Comparison of ENCODE assay signal across 7 cellular contexts in the genomic region with DNA sequence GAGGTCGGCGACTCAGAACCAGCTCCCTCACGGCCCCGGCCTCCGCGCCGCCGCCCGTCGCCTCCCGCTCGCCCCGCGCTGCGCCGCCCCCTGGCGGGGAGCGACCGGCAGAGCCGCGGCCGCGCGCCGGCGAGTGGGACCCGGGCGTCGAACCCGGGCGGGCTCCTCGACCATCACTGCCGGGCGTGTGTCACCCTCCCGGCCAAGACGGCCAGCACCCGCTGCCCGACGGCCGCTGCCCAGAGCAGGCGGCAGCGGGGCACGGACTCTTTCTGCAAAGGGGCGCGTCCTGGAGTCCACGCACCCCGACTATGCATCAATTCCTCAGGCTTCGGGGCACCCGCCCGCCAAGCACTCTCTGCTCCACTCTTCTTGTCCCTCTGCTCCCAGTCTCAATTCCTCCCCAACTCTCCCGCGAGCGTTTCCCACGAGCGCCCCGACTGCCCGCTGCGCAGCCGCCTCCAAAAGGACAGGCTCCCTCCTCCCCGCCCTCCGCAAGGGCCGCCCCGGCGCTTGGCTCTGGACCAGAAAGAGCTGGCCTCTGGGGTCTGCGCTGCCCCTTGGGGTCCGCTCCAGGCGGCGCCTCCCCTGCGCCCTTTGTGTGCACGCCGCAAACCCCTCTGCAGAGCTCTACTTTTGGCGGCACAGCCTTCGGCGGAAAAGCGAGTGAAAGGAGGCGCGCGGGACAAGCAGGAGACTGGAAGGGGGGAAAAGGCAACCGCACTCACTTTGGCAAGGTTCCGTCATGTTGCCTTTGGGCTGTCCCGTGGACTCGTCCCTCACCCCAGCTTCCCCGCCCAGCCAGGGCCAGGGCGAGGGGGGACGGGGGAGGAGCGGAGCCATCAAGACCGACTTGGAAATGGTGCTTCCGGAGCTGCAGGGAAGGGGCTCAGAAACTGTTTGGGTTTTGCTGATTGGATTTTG. TPM values are rescaled to one million over a fixed set of nuclear protein-coding genes. Genes with fewer than 3 reads are reported as not detected.
DNase-seq lines count a peak whose midpoint lies in the region; TF ChIP-seq lines count a peak whose summit lies in the region.

No MANE protein-coding gene starts in this region.

- H4K20me1 ChIP-seq in MM.1S (ENCODE audit: insufficient read depth, low read length) = no peaks in the 10 kb centered on the region

- H3K27ac ChIP-seq in MM.1S (ENCODE audit: low read length) (peak overlapping the region; percentile 56; the same call in 1 of the 2 replicates), colonic mucosa (peak overlapping the region; percentile 91), layer of hippocampus (ENCODE audit: low read depth, low read length) (peak overlapping the region; percentile 65)

- peak; percentile 36 to 76 for DNase-seq in HAP-1 (ENCODE audit: low spot score in 2 of 2)
- DNase-seq in MM.1S = peak; percentile 80
- DNase-seq in activated CD4-positive, alpha-beta T cell treated with anti-CD3 and anti-CD28 coated beads for 24 hours (ENCODE audit: low read depth in 2 of 2) = peak; percentile 23 to 36
- DNase-seq in colonic mucosa = peak; percentile 71
- DNase-seq in stimulated activated CD4-positive, alpha-beta T cell treated with anti-CD3 and anti-CD28 coated beads, Interleukin-2, amount 100 ng/mL, for 24 hours = peak; percentile 63 to 69

- H3K27me3 ChIP-seq in HAP-1 (ENCODE audit: low read depth) = no peaks in the 10 kb centered on the region
- H3K27me3 ChIP-seq in MM.1S (replicated peaks; ENCODE audit: insufficient read depth, low read length) = no peaks in the 10 kb centered on the region
- no peaks in the 10 kb centered on the region for H3K27me3 ChIP-seq in colonic mucosa
- no peaks in the 10 kb centered on the region for H3K27me3 ChIP-seq in layer of hippocampus (ENCODE audit: control insufficient read depth, insufficient read depth, low read length)

- in situ Hi-C loops in HAP-1 (cut with MboI; ENCODE audit: low sequenced_read_pairs) = loop anchor here (25.0 kb wide), 1 partner anchor 410 kb away; no protein-coding TSS in a partner anchor

- peak; percentile 70 for TF ChIP-seq CTCF in GM12874 (IDR thresholded peaks at IDR 0.05; ENCODE audit: insufficient read depth, low read depth, low read length)
- peak; percentile 14; the same call in 1 of the 2 replicates for TF ChIP-seq CTCF in MM.1S (IDR thresholded peaks at IDR 0.05; ENCODE audit: low read length)
- no peak for TF ChIP-seq CTCF in colonic mucosa (IDR thresholded peaks at IDR 0.05)

- H3F3A ChIP-seq in MM.1S (ENCODE audit: insufficient read depth, low read length) = 0 out of 2 replicates have a peak, but pooled peaks cover 13% of the 10 kb centered on the region

- H3K9ac ChIP-seq in MM.1S (ENCODE audit: low read length) (peak overlapping the region; percentile 55; the same call in 1 of the 2 replicates), colonic mucosa (ENCODE audit: low read depth in 2 of 2, low read length in 2 of 2) (peak overlapping the region; percentile 84 to 86)

- H3K9me3 ChIP-seq in HAP-1 = no peaks in the 10 kb centered on the region
- H3K9me3 ChIP-seq in MM.1S (replicated peaks; ENCODE audit: insufficient read depth, low read length) = no peaks in the 10 kb centered on the region
- H3K9me3 ChIP-seq in colonic mucosa = no peaks in the 10 kb centered on the region

- H3K36me3 ChIP-seq in HAP-1 (replicated peaks) (no peaks in the 10 kb centered on the region), MM.1S (replicated peaks; ENCODE audit: insufficient read depth, low read length) (no peaks in the 10 kb centered on the region), colonic mucosa (no peaks in the 10 kb centered on the region)

- intact Hi-C loops in colonic mucosa (cut with DNase I) = loop anchor here (2.0 to 10.0 kb wide), 5 partner anchors 70 to 643 kb away; no protein-coding TSS in a partner anchor

- H3K4me2 ChIP-seq in MM.1S (ENCODE audit: low read depth, low read length) = peak overlapping the region; percentile 82

- no peaks in the 10 kb centered on the region for H3K9me2 ChIP-seq in MM.1S (replicated peaks; ENCODE audit: insufficient read depth, low read length)

- peak overlapping the region; percentile 87 for H2AFZ ChIP-seq in MM.1S (ENCODE audit: low read length)

- H3K4me1 ChIP-seq in HAP-1 (peaks cover 10% of the 10 kb centered on the region), MM.1S (ENCODE audit: low read length) (peaks cover 12% of the 10 kb centered on the region; the same call in 1 of the 2 replicates), colonic mucosa (peaks cover 5% of the 10 kb centered on the region)

- H3K79me2 ChIP-seq in MM.1S (ENCODE audit: low read length) = peaks cover 35% of the 10 kb centered on the region

- peak overlapping the region; percentile 56 for H3K4me3 ChIP-seq in HAP-1
- peak overlapping the region; percentile 89 for H3K4me3 ChIP-seq in MM.1S (ENCODE audit: low read length)
- H3K4me3 ChIP-seq in colonic mucosa = peak overlapping the region; percentile 64

RNA-seq across cellular contexts. Expression of a gene that starts 1.1 kb away (rescaled TPM):
- 10 to 100 TPM; 17.6 to 42.5 TPM for total RNA-seq in colonic mucosa

Comparison
In these comparisons a context has a peak if more than half of its experiments do, and no peak if none do; other contexts are left out.
1. Peak in every context shown above with its lines: DNase-seq, H3K4me3 ChIP-seq and H3K27ac ChIP-seq.
2. DNase-seq: peak in every context shown above with its lines; median percentile 80 in MM.1S; 71 in colonic mucosa; 66 in stimulated activated CD4-positive, alpha-beta T cell treated with anti-CD3 and anti-CD28 coated beads, Interleukin-2, amount 100 ng/mL, for 24 hours; 56 in HAP-1; 30 in activated CD4-positive, alpha-beta T cell treated with anti-CD3 and anti-CD28 coated beads for 24 hours.